1 cellular context compared by ENCODE assay signal in the genomic region with DNA sequence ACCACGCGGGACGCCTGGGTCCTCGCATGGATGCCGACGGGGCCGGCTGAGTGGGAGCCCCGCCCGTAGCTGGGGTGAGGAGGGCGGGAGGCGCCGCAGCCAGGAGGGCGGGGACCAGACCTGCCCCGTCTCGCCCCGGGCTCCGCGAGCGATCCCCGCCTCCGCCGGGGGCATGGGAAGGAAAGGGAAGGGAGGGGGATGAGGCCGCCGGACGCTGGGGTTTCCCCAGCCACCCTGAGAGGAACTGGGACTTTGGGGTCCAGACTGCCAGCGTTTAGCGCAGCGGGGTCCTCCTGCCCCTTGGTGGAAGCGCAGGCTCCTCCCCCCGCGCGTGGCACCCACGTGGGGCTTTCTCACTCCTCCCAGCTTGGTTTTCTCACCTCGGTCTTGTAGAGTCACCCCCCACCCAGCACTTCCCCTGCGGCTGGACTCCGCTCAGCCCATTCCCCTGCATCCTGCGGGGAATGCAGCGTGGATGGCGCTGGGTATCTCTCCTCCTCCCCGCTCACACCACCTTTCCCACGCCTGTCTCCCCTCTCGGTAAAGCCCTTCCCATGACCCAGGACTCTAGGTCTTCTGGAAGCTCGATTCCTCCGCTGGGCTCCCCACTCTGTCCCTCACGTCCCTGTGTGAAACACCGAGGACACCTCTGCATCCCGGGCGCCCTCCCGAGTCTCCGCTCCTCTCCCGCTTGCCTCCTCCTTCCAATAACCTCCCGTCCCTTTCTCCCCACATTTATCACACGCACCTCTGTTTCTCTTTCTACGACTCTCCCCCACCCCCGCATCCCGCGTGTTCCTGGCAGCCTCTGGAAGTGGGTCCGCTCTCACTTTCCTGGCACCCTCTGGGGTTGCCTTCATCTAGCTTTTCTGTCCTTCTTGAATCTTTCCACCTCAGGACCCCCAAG.
A peak's percentile ranks its signal among the peaks of the same experiment; 100 is the strongest.
TF ChIP-seq lines count a peak whose summit lies in the region.

No MANE protein-coding gene starts in this region.

TF ChIP-seq in K562, 482 proteins besides CTCF, POLR2A, EP300 and RAD21 (continued from another document and continues in another):
- TF ChIP-seq, protein P1, sequence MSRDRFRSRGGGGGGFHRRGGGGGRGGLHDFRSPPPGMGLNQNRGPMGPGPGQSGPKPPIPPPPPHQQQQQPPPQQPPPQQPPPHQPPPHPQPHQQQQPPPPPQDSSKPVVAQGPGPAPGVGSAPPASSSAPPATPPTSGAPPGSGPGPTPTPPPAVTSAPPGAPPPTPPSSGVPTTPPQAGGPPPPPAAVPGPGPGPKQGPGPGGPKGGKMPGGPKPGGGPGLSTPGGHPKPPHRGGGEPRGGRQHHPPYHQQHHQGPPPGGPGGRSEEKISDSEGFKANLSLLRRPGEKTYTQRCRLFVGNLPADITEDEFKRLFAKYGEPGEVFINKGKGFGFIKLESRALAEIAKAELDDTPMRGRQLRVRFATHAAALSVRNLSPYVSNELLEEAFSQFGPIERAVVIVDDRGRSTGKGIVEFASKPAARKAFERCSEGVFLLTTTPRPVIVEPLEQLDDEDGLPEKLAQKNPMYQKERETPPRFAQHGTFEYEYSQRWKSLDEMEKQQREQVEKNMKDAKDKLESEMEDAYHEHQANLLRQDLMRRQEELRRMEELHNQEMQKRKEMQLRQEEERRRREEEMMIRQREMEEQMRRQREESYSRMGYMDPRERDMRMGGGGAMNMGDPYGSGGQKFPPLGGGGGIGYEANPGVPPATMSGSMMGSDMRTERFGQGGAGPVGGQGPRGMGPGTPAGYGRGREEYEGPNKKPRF (IDR thresholded peaks at IDR 0.05; ENCODE audit: low read depth, low read length): no peak
- no peak for TF ChIP-seq ZNF124 (CRISPR knock-in tag; IDR thresholded peaks at IDR 0.05)
- 0 out of 2 replicates have a peak, but pooled peaks have one; percentile 8 for TF ChIP-seq XRCC5 (IDR thresholded peaks at IDR 0.05; ENCODE audit: low read depth, low read length)
- TF ChIP-seq, protein P2, sequence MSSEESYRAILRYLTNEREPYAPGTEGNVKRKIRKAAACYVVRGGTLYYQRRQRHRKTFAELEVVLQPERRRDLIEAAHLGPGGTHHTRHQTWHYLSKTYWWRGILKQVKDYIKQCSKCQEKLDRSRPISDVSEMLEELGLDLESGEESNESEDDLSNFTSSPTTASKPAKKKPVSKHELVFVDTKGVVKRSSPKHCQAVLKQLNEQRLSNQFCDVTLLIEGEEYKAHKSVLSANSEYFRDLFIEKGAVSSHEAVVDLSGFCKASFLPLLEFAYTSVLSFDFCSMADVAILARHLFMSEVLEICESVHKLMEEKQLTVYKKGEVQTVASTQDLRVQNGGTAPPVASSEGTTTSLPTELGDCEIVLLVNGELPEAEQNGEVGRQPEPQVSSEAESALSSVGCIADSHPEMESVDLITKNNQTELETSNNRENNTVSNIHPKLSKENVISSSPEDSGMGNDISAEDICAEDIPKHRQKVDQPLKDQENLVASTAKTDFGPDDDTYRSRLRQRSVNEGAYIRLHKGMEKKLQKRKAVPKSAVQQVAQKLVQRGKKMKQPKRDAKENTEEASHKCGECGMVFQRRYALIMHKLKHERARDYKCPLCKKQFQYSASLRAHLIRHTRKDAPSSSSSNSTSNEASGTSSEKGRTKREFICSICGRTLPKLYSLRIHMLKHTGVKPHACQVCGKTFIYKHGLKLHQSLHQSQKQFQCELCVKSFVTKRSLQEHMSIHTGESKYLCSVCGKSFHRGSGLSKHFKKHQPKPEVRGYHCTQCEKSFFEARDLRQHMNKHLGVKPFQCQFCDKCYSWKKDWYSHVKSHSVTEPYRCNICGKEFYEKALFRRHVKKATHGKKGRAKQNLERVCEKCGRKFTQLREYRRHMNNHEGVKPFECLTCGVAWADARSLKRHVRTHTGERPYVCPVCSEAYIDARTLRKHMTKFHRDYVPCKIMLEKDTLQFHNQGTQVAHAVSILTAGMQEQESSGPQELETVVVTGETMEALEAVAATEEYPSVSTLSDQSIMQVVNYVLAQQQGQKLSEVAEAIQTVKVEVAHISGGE (CRISPR knock-in tag; IDR thresholded peaks at IDR 0.05): no peak
- no peak for TF ChIP-seq LEF1 (IDR thresholded peaks at IDR 0.05)
- TF ChIP-seq, protein P3, sequence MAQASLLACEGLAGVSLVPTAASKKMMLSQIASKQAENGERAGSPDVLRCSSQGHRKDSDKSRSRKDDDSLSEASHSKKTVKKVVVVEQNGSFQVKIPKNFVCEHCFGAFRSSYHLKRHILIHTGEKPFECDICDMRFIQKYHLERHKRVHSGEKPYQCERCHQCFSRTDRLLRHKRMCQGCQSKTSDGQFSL (CRISPR knock-in tag; IDR thresholded peaks at IDR 0.05): peak; percentile 79; the same call in 1 of the 2 replicates
- TF ChIP-seq, protein P3 (tag; IDR thresholded peaks at IDR 0.05): peak in 1 of 2 experiments; percentile 58; a peak in 1 of 4 replicates
- no peak for TF ChIP-seq ZNF766 (CRISPR knock-in tag; conservative IDR thresholded peaks at IDR 0.05)
- TF ChIP-seq, protein P4, sequence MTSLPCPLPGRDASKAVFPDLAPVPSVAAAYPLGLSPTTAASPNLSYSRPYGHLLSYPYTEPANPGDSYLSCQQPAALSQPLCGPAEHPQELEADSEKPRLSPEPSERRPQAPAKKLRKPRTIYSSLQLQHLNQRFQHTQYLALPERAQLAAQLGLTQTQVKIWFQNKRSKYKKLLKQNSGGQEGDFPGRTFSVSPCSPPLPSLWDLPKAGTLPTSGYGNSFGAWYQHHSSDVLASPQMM (CRISPR knock-in tag; IDR thresholded peaks at IDR 0.05): no peak
- TF ChIP-seq ESRRA (IDR thresholded peaks at IDR 0.05; ENCODE audit: borderline replicate concordance, low read depth): no peak
- peak; percentile 21 for TF ChIP-seq HNRNPLL (IDR thresholded peaks at IDR 0.05; ENCODE audit: low read depth, low read length, poor library complexity, severe bottlenecking)
- TF ChIP-seq, protein P5, sequence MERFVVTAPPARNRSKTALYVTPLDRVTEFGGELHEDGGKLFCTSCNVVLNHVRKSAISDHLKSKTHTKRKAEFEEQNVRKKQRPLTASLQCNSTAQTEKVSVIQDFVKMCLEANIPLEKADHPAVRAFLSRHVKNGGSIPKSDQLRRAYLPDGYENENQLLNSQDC (CRISPR knock-in tag; IDR thresholded peaks at IDR 0.05): no peak
- no peak for TF ChIP-seq FOXK2 (conservative IDR thresholded peaks at IDR 0.05 in 1 of 2, IDR thresholded peaks at IDR 0.05 in 1 of 2; ENCODE audit: low read depth in 2 of 2)
- TF ChIP-seq CBX5 (IDR thresholded peaks at IDR 0.05; ENCODE audit: borderline replicate concordance, low read depth): no peak
- TF ChIP-seq ZBTB17 (CRISPR knock-in tag; IDR thresholded peaks at IDR 0.05): no peak
- TF ChIP-seq CBX1 (IDR thresholded peaks at IDR 0.05; ENCODE audit: low read depth): no peak
- TF ChIP-seq HDAC1 (IDR thresholded peaks at IDR 0.05): no peak
- TF ChIP-seq ZNF431 (CRISPR knock-in tag; IDR thresholded peaks at IDR 0.05): no peak
- TF ChIP-seq HMG20B (CRISPR knock-in tag; IDR thresholded peaks at IDR 0.05): no peak
- no peak for TF ChIP-seq JUND (IDR thresholded peaks at IDR 0.05; ENCODE audit: borderline replicate concordance, low read depth, low read length)
- 0 out of 3 replicates have a peak, but pooled peaks have one; percentile 6 for TF ChIP-seq JUND (tag; IDR thresholded peaks at IDR 0.05; ENCODE audit: borderline replicate concordance, low read depth, low read length)
- TF ChIP-seq, protein P6, sequence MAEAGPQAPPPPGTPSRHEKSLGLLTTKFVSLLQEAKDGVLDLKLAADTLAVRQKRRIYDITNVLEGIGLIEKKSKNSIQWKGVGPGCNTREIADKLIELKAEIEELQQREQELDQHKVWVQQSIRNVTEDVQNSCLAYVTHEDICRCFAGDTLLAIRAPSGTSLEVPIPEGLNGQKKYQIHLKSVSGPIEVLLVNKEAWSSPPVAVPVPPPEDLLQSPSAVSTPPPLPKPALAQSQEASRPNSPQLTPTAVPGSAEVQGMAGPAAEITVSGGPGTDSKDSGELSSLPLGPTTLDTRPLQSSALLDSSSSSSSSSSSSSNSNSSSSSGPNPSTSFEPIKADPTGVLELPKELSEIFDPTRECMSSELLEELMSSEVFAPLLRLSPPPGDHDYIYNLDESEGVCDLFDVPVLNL (CRISPR knock-in tag; IDR thresholded peaks at IDR 0.05; ENCODE audit: low read depth): no peak
- no peak for TF ChIP-seq PHB (CRISPR knock-in tag; IDR thresholded peaks at IDR 0.05)
- TF ChIP-seq ZNF3 (CRISPR knock-in tag; IDR thresholded peaks at IDR 0.05): no peak
- no peak for TF ChIP-seq RBM15 (IDR thresholded peaks at IDR 0.05; ENCODE audit: insufficient read depth, low read length)
- no peak for TF ChIP-seq KHSRP (IDR thresholded peaks at IDR 0.05)
- peak; percentile 68; the same call in 1 of the 2 replicates for TF ChIP-seq RB1 (IDR thresholded peaks at IDR 0.05; ENCODE audit: low read depth)
- TF ChIP-seq NEUROD1 (IDR thresholded peaks at IDR 0.05; ENCODE audit: borderline replicate concordance, low read depth, low read length, partially characterized antibody): no peak
- TF ChIP-seq MTA3 (IDR thresholded peaks at IDR 0.05; ENCODE audit: borderline replicate concordance): no peak; the same call in 1 of the 2 replicates
- TF ChIP-seq KDM4B (IDR thresholded peaks at IDR 0.05; ENCODE audit: borderline replicate concordance in 2 of 2, low read depth in 1 of 2): no peak
- no peak for TF ChIP-seq ZZZ3 (IDR thresholded peaks at IDR 0.05)
- TF ChIP-seq KDM5B (IDR thresholded peaks at IDR 0.05; ENCODE audit: insufficient replicate concordance, low read depth, low read length): peak; percentile 42
- no peak for TF ChIP-seq SP1 (CRISPR knock-in tag; IDR thresholded peaks at IDR 0.05)
- TF ChIP-seq BRCA1 (IDR thresholded peaks at IDR 0.05): no peak
- no peak for TF ChIP-seq BRCA1 (CRISPR knock-in tag; IDR thresholded peaks at IDR 0.05)
- no peak for TF ChIP-seq RBM25 (IDR thresholded peaks at IDR 0.05; ENCODE audit: low read depth, low read length, severe bottlenecking)
- TF ChIP-seq RFX1 (IDR thresholded peaks at IDR 0.05): no peak
- TF ChIP-seq CC2D1A (IDR thresholded peaks at IDR 0.05): no peak
- no peak for TF ChIP-seq ZNF217 (CRISPR knock-in tag; IDR thresholded peaks at IDR 0.05)
- TF ChIP-seq, protein P7, sequence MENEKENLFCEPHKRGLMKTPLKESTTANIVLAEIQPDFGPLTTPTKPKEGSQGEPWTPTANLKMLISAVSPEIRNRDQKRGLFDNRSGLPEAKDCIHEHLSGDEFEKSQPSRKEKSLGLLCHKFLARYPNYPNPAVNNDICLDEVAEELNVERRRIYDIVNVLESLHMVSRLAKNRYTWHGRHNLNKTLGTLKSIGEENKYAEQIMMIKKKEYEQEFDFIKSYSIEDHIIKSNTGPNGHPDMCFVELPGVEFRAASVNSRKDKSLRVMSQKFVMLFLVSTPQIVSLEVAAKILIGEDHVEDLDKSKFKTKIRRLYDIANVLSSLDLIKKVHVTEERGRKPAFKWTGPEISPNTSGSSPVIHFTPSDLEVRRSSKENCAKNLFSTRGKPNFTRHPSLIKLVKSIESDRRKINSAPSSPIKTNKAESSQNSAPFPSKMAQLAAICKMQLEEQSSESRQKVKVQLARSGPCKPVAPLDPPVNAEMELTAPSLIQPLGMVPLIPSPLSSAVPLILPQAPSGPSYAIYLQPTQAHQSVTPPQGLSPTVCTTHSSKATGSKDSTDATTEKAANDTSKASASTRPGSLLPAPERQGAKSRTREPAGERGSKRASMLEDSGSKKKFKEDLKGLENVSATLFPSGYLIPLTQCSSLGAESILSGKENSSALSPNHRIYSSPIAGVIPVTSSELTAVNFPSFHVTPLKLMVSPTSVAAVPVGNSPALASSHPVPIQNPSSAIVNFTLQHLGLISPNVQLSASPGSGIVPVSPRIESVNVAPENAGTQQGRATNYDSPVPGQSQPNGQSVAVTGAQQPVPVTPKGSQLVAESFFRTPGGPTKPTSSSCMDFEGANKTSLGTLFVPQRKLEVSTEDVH (IDR thresholded peaks at IDR 0.05; ENCODE audit: low read depth, partially characterized antibody): no peak
- TF ChIP-seq TRIM28 (IDR thresholded peaks at IDR 0.05): no peak
- no peak for TF ChIP-seq MCM7 (IDR thresholded peaks at IDR 0.05)
- TF ChIP-seq ARHGAP35 (IDR thresholded peaks at IDR 0.05; ENCODE audit: partially characterized antibody): no peak
- TF ChIP-seq ZC3H4 (CRISPR knock-in tag; IDR thresholded peaks at IDR 0.05; ENCODE audit: borderline replicate concordance): no peak
- TF ChIP-seq SUPT5H (IDR thresholded peaks at IDR 0.05): 0 out of 2 replicates have a peak, but pooled peaks have one; percentile 6
- TF ChIP-seq ZNF184 (CRISPR knock-in tag; IDR thresholded peaks at IDR 0.05): no peak
- TF ChIP-seq, protein P8, sequence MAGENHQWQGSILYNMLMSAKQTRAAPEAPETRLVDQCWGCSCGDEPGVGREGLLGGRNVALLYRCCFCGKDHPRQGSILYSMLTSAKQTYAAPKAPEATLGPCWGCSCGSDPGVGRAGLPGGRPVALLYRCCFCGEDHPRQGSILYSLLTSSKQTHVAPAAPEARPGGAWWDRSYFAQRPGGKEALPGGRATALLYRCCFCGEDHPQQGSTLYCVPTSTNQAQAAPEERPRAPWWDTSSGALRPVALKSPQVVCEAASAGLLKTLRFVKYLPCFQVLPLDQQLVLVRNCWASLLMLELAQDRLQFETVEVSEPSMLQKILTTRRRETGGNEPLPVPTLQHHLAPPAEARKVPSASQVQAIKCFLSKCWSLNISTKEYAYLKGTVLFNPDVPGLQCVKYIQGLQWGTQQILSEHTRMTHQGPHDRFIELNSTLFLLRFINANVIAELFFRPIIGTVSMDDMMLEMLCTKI (IDR thresholded peaks at IDR 0.05; ENCODE audit: partially characterized antibody): no peak
- TF ChIP-seq, protein P9, sequence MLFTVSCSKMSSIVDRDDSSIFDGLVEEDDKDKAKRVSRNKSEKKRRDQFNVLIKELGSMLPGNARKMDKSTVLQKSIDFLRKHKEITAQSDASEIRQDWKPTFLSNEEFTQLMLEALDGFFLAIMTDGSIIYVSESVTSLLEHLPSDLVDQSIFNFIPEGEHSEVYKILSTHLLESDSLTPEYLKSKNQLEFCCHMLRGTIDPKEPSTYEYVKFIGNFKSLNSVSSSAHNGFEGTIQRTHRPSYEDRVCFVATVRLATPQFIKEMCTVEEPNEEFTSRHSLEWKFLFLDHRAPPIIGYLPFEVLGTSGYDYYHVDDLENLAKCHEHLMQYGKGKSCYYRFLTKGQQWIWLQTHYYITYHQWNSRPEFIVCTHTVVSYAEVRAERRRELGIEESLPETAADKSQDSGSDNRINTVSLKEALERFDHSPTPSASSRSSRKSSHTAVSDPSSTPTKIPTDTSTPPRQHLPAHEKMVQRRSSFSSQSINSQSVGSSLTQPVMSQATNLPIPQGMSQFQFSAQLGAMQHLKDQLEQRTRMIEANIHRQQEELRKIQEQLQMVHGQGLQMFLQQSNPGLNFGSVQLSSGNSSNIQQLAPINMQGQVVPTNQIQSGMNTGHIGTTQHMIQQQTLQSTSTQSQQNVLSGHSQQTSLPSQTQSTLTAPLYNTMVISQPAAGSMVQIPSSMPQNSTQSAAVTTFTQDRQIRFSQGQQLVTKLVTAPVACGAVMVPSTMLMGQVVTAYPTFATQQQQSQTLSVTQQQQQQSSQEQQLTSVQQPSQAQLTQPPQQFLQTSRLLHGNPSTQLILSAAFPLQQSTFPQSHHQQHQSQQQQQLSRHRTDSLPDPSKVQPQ (CRISPR knock-in tag; IDR thresholded peaks at IDR 0.05; ENCODE audit: borderline replicate concordance): no peak
